In the genomic region with DNA sequence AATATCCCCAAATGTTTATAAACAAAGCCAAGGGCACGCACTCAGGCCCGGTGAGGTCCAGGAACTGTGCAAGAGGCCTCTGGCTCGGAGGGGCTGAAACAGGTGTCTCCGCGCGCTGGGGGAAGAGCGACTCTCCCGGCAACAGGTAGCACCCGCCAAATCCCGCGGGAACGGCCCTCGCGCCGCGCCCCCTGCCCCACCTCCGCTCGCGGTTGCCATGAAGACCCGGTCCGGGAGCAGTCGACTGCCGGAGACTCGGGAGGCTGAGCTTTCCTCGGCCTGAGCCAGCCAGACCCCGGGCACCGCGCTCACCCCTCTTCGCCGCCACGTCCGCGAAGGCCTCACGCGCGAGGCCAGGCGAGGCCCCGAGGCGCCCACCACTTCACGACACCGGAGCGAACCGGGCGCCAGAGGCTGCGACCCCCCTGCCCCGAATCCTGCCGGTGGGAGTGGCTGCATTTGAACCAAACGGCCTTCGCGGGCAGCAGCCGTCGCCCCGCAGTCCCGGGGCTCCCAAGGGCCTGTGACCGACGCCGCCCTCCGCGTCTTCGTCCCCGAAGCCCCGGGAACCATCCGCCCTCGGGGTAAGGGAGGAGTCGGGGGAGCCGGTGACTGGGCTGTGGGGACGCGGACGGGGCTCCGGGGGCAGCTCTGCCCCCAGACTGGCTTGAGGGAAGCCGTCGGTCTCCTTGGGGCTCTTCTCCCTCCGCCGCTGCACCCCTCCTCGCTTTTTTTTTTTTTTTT, we compare ENCODE assay signal across 9 cellular contexts. TPM values are rescaled to one million over a fixed set of nuclear protein-coding genes. Genes with fewer than 3 reads are reported as not detected.
DNase-seq lines count a peak whose midpoint lies in the region; ATAC-seq, FAIRE-seq and TF ChIP-seq lines count a peak whose summit lies in the region.
"Had no signal": no experiment of that assay in that cellular context is flagged by ENCODE, and none has a peak within 500 bp of the region (broad histone marks: within the 10 kb centered on the region; RNA-seq: fewer than 3 reads in every experiment).

A gene with protein sequence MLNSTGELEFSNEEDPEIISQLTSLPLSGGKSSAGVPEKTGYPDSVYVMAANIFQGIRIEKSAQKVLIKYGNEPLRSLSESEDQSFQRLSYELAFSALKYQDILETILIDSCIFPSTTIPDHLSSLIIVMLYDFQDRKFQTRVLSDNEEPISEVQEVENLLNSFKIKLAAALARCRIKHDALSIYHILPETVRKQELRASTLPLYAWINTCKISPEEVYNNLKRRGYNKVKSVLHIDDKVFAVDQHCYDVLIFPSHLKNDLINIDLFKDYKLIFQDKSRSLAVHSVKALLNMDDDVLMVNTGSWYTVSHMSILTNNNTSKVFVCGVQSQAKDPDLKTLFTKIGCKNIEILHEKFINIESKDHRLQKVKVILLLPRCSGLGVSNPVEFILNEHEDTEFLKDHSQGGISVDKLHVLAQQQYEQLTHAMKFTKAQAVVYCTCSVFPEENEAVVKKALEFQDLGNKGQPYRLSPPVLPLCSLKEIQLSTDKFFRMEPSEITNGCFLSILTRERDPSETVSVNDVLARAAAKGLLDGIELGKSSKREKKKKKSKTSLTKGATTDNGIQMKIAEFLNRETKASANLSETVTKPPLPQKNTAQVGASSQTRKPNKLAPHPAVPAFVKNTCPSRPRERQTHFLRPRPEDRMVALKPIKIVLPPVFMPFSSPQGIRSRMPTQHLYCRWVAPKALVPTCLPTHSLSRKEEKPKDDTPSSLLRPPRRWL (plus strand): TSS at position 239 of the 744 bp plus-strand sequence. CDS start 739 bp downstream, outside the sequence.

- H3K27me3 ChIP-seq in effector memory CD4-positive, alpha-beta T cell (replicated peaks; ENCODE audit: control insufficient read depth, insufficient read depth, low read length, poor library complexity, severe bottlenecking) = peaks cover 25% of the 10 kb centered on the region
- no peaks in the 10 kb centered on the region for H3K27me3 ChIP-seq in thoracic aorta (replicated peaks; ENCODE audit: insufficient read depth)

- TF ChIP-seq CTCF in thoracic aorta (IDR thresholded peaks at IDR 0.05) = no peak

- FAIRE-seq in HTR-8/SVneo (lab: Jason Lieb, UNC) = no peak

- no peak for ATAC-seq in thoracic aorta (ENCODE audit: insufficient number of reproducible peaks, low FRiP score, low read depth)
- no peak for ATAC-seq in HG03039 (IDR thresholded peaks at IDR 0.05; ENCODE audit: unreplicated experiment)

- H3K27ac ChIP-seq in effector memory CD4-positive, alpha-beta T cell (ENCODE audit: insufficient read depth, low read length, poor library complexity, severe bottlenecking) = no peak within 1 kb of the TSS
- H3K27ac ChIP-seq in mesodermal cell (ENCODE audit: low read depth, low read length, severe bottlenecking) (peak within 1 kb of the TSS; percentile 36), thoracic aorta (peak within 1 kb of the TSS; percentile 60 to 61)
- H3K27ac ChIP-seq: 22Rv1 had no signal

- DNase-seq in DMS 273 (lab: John Stamatoyannopoulos, UW; ENCODE audit: unreplicated experiment) (peak; percentile 81), DMS 273 treated with DMSO at 0.1 percent for 48 hours (lab: John Stamatoyannopoulos, UW) (no peak), HTR-8/SVneo (ENCODE audit: insufficient read length, low spot score) (peak; percentile 68), SK-N-DZ (ENCODE audit: low spot score) (peak; percentile 33), thoracic aorta (ENCODE audit: low spot score) (no peak)
- no peak for DNase-seq in effector memory CD4-positive, alpha-beta T cell

- 4 to 5% methylated on average over 52 to 65 of the region's 75 CpGs for WGBS in mesodermal cell (ENCODE audit: insufficient coverage in 2 of 2), 2 experiments

- peak within 1 kb of the TSS; percentile 52 for H3K4me3 ChIP-seq in effector memory CD4-positive, alpha-beta T cell (ENCODE audit: insufficient read depth, low read depth, low read length, poor library complexity, severe bottlenecking)
- H3K4me3 ChIP-seq in mesodermal cell (ENCODE audit: extremely low read depth, insufficient read depth, low read length, poor library complexity, severe bottlenecking) (peak within 1 kb of the TSS; percentile 61), thoracic aorta (peak within 1 kb of the TSS; percentile 91)

- peaks cover 2% of the 10 kb centered on the region for H3K4me1 ChIP-seq in effector memory CD4-positive, alpha-beta T cell (ENCODE audit: control insufficient read depth, insufficient read depth, low read length, poor library complexity, severe bottlenecking)
- H3K4me1 ChIP-seq in mesodermal cell (ENCODE audit: control insufficient read depth, insufficient read depth, low read length, poor library complexity, severe bottlenecking) (peaks cover 5% of the 10 kb centered on the region), thoracic aorta (ENCODE audit: control insufficient read depth in 1 of 2, low read depth in 2 of 2) (peaks cover 0 to 5% of the 10 kb centered on the region in 2 donors)

- H3K9me3 ChIP-seq in effector memory CD4-positive, alpha-beta T cell (ENCODE audit: control insufficient read depth, low read length) = no peaks in the 10 kb centered on the region
- H3K9me3 ChIP-seq in mesodermal cell (ENCODE audit: control insufficient read depth, low read length) = no peaks in the 10 kb centered on the region
- no peaks in the 10 kb centered on the region for H3K9me3 ChIP-seq in thoracic aorta

- H3K36me3 ChIP-seq in effector memory CD4-positive, alpha-beta T cell (ENCODE audit: control insufficient read depth, insufficient read depth, low read length) = no peaks in the 10 kb centered on the region
- H3K36me3 ChIP-seq in mesodermal cell (ENCODE audit: control insufficient read depth, insufficient read depth, low read length) (peaks cover 7% of the 10 kb centered on the region), thoracic aorta (no peaks in the 10 kb centered on the region)

RNA-seq across cellular contexts. Expression of the gene that starts here (rescaled TPM):
- polyA plus RNA-seq in SK-N-DZ (2014; cell fraction: cytosol; rRNA removed) = 0.09 and 0.41 TPM in 2 replicates
- polyA plus RNA-seq in SK-N-DZ (2014; cell fraction: nucleus; rRNA removed) = 0.08 TPM in 1 of 2 replicates, not detected in the other
- polyA plus RNA-seq in mesodermal cell (2013, experiment 1 of 2) = 5.8 TPM
- 8.4 TPM for polyA plus RNA-seq in mesodermal cell (2013, experiment 2 of 2)
- total RNA-seq in thoracic aorta = 10 to 100 TPM in 1 of 2 donors, 1 to 10 TPM in 1; 6.8 to 21.8 TPM

Comparison
In these comparisons a context has a peak if more than half of its experiments do, and no peak if none do; other contexts are left out.
1. DNase-seq: peak in DMS 273 (single experiment), HTR-8/SVneo (single experiment) and SK-N-DZ (single experiment); none in DMS 273 treated with DMSO at 0.1 percent for 48 hours (single experiment), effector memory CD4-positive, alpha-beta T cell (0 of 3) and thoracic aorta (single experiment).
2. Peak in every context shown above with its lines, with median percentiles within 50 percentile points of each other: H3K4me3 ChIP-seq.